Comparison of ENCODE assay signal across 8 cellular contexts in genomic region chr5:146447734-146448380, GRCh38. TPM values are rescaled to one million over a fixed set of nuclear protein-coding genes. Genes with fewer than 3 reads are reported as not detected.
DNase-seq lines count a peak whose midpoint lies in the region; ATAC-seq and TF ChIP-seq lines count a peak whose summit lies in the region.

No MANE protein-coding gene starts in this region.

- peaks cover 57% of the 10 kb centered on the region for H3K79me2 ChIP-seq in fibroblast of lung (ENCODE audit: control insufficient read depth, insufficient read depth, low read length)

- H3K9me3 Mint-ChIP-seq in IgD-negative memory B cell = no peaks in the 10 kb centered on the region
- H3K9me3 Mint-ChIP-seq in activated CD4-positive, alpha-beta T cell treated with anti-CD3 and anti-CD28 coated beads, Interleukin-2, amount 10 ng/mL, durations not matched to agents 7 days and 5 days = no peaks in the 10 kb centered on the region

- H3K27ac ChIP-seq in fibroblast of lung (ENCODE audit: insufficient read depth, low read length) (peak overlapping the region; percentile 97), prostate gland (peak overlapping the region; percentile 78 to 87)

- peak overlapping the region; percentile 96 for H2AFZ ChIP-seq in fibroblast of lung (ENCODE audit: low read length)

- POLR2A ChIA-PET in activated CD4-positive, alpha-beta T cell treated with anti-CD3 and anti-CD28 coated beads, Interleukin-2, amount 10 ng/mL, durations not matched to agents 7 days and 5 days (lab: Charles Lee) = no interaction called here

- CTCF ChIA-PET in activated CD4-positive, alpha-beta T cell treated with anti-CD3 and anti-CD28 coated beads, Interleukin-2, amount 10 ng/mL, durations not matched to agents 7 days and 5 days (lab: Charles Lee) = interaction anchor here (0.6 to 1.7 kb wide), 10 partner anchors 8 to 502 kb away, joined by 3 to 7 read pairs (median 4); no protein-coding TSS in a partner anchor

- ATAC-seq in GM21526 (IDR thresholded peaks at IDR 0.05; ENCODE audit: low FRiP score, unreplicated experiment) = peak; percentile 18

- no peak for TF ChIP-seq CTCF in fibroblast of lung (conservative IDR thresholded peaks at IDR 0.05 in 1 of 2, IDR thresholded peaks at IDR 0.05 in 1 of 2; ENCODE audit: low read depth in 1 of 2, low read length in 2 of 2)
- no peak for TF ChIP-seq CTCF in prostate gland (IDR thresholded peaks at IDR 0.05)

- H3K27me3 ChIP-seq in fibroblast of lung (ENCODE audit: control insufficient read depth, insufficient read depth, low read length) = no peaks in the 10 kb centered on the region
- H3K27me3 ChIP-seq in prostate gland (replicated peaks; ENCODE audit: insufficient read depth) = no peaks in the 10 kb centered on the region

- H3K4me1 ChIP-seq in fibroblast of lung (ENCODE audit: control insufficient read depth, extremely low read depth, insufficient read depth, low read length) (peaks cover 3% of the 10 kb centered on the region), prostate gland (replicated peaks) (no peaks in the 10 kb centered on the region)

- H3K4me1 Mint-ChIP-seq in IgD-negative memory B cell = peaks cover 32 to 37% (median 34%) of the 10 kb centered on the region in 3 donors
- peaks cover 39% of the 10 kb centered on the region for H3K4me1 Mint-ChIP-seq in activated CD4-positive, alpha-beta T cell treated with anti-CD3 and anti-CD28 coated beads, Interleukin-2, amount 10 ng/mL, durations not matched to agents 7 days and 5 days

- H3K4me3 Mint-ChIP-seq in IgD-negative memory B cell = peak overlapping the region; percentile 90 to 100 (median 98)
- peak overlapping the region; percentile 98 for H3K4me3 Mint-ChIP-seq in activated CD4-positive, alpha-beta T cell treated with anti-CD3 and anti-CD28 coated beads, Interleukin-2, amount 10 ng/mL, durations not matched to agents 7 days and 5 days

- intact Hi-C loops in prostate gland (cut with DNase I) = loop anchor here (5.0 to 10.0 kb wide), 2 partner anchors 243 to 266 kb away; partner anchors contain the start of genes LARS1 and RBM27

- peaks cover 1% of the 10 kb centered on the region for H4K20me1 ChIP-seq in fibroblast of lung (ENCODE audit: control insufficient read depth, extremely low read depth, insufficient read depth, low read length)

- WGBS in prostate gland = under 1% methylated on average over 20 of the region's 20 CpGs

- H3K27me3 Mint-ChIP-seq in IgD-negative memory B cell = no peaks in the 10 kb centered on the region
- H3K27me3 Mint-ChIP-seq in activated CD4-positive, alpha-beta T cell treated with anti-CD3 and anti-CD28 coated beads, Interleukin-2, amount 10 ng/mL, durations not matched to agents 7 days and 5 days = no peaks in the 10 kb centered on the region

- H3K9me3 ChIP-seq in fibroblast of lung (ENCODE audit: control insufficient read depth, insufficient read depth, low read depth, low read length) (no peaks in the 10 kb centered on the region), prostate gland (no peaks in the 10 kb centered on the region)

- in situ Hi-C loops in G401 (cut with HindIII; ENCODE audit: low sequenced_read_pairs) = no loop called here

- no peaks in the 10 kb centered on the region for H3K36me3 ChIP-seq in fibroblast of lung (ENCODE audit: control insufficient read depth, insufficient read depth, low read length)
- no peaks in the 10 kb centered on the region for H3K36me3 ChIP-seq in prostate gland

- peaks cover 2% of the 10 kb centered on the region for H3K36me3 Mint-ChIP-seq in IgD-negative memory B cell
- H3K36me3 Mint-ChIP-seq in activated CD4-positive, alpha-beta T cell treated with anti-CD3 and anti-CD28 coated beads, Interleukin-2, amount 10 ng/mL, durations not matched to agents 7 days and 5 days (ENCODE audit: low read depth) = peaks cover 11% of the 10 kb centered on the region

- peak overlapping the region; percentile 87 to 99 (median 99) for H3K27ac Mint-ChIP-seq in IgD-negative memory B cell
- peak overlapping the region; percentile 99 for H3K27ac Mint-ChIP-seq in activated CD4-positive, alpha-beta T cell treated with anti-CD3 and anti-CD28 coated beads, Interleukin-2, amount 10 ng/mL, durations not matched to agents 7 days and 5 days

- DNase-seq in G401 (ENCODE audit: low spot score) = peak; percentile 6
- DNase-seq in activated CD4-positive, alpha-beta T cell treated with anti-CD3 and anti-CD28 coated beads, Interleukin-2, amount 10 ng/mL, durations not matched to agents 7 days and 5 days = peak; percentile 48
- peak; percentile 42 to 60 for DNase-seq in fibroblast of lung (ENCODE audit: low read depth in 2 of 2)
- DNase-seq in prostate gland (ENCODE audit: low spot score) = no peak
- DNase-seq in GM03348 (ENCODE audit: low spot score) = no peak
- DNase-seq in HPDE6-E6E7 (ENCODE audit: extremely low spot score) = no peak

- peak overlapping the region; percentile 85 to 97 (median 96) for H3K4me3 ChIP-seq in fibroblast of lung (replicated peaks in 1 of 4; ENCODE audit: control extremely low read depth in 1 of 4, insufficient read depth in 1 of 4, low read depth in 3 of 4, low read length in 4 of 4)
- peak overlapping the region; percentile 93 to 97 for H3K4me3 ChIP-seq in prostate gland

- H3K9ac ChIP-seq in fibroblast of lung (ENCODE audit: insufficient read depth, low read length) = peak overlapping the region; percentile 99

- TF ChIP-seq POLR2A in prostate gland (IDR thresholded peaks at IDR 0.05) = no peak

- peak overlapping the region; percentile 91 for H3K4me2 ChIP-seq in fibroblast of lung (ENCODE audit: extremely low read depth, insufficient read depth, low read length)

RNA-seq across cellular contexts. Expression of gene TCERG1, which starts 0.7 kb away (rescaled TPM):
- total RNA-seq in G401 (2014; rRNA removed; shearing (Covaris generic)) = 33.9 and 36.1 TPM in 2 replicates
- polyA plus RNA-seq in IgD-negative memory B cell (41.3 TPM), fibroblast of lung (32.3 and 47.7 TPM in 2 replicates)
- 10 to 100 TPM; 85.2 to 95.3 TPM for total RNA-seq in activated CD4-positive, alpha-beta T cell treated with anti-CD3 and anti-CD28 coated beads, Interleukin-2, amount 10 ng/mL, durations not matched to agents 7 days and 5 days
- total RNA-seq in fibroblast of lung (21.3 and 27.2 TPM in 2 replicates), prostate gland (10 to 100 TPM; 41.4 to 83.0 TPM)
- 25.1 and 30.4 TPM in 2 replicates for polyA plus RNA-seq in fibroblast of lung (2012)
- polyA minus RNA-seq in fibroblast of lung (ENCODE audit: low replicate concordance) = 39.2 and 62.6 TPM in 2 replicates

Comparison
In these comparisons a context has a peak if more than half of its experiments do, and no peak if none do; other contexts are left out.
1. DNase-seq: peak in G401 (single experiment), activated CD4-positive, alpha-beta T cell treated with anti-CD3 and anti-CD28 coated beads, Interleukin-2, amount 10 ng/mL, durations not matched to agents 7 days and 5 days (single experiment) and fibroblast of lung (2 of 2); none in prostate gland (single experiment), GM03348 (single experiment) and HPDE6-E6E7 (single experiment).